ENCODE assay signal across 24 cellular contexts in genomic region chr14:24253936-24254335, GRCh38.
"Had no signal": no experiment of that assay in that cellular context is flagged by ENCODE, and none has a peak within 500 bp of the region (broad histone marks: within the 10 kb centered on the region; RNA-seq: fewer than 3 reads in every experiment).

No MANE protein-coding gene starts in this region.

- H3K4me1 Mint-ChIP-seq: immature natural killer cell; memory B cell; natural killer cell; stimulated activated memory B cell treated with anti-CD40 and anti-IgM and Interleukin-4, amounts not matched to agents 10 μg/mL and 1 μg/mL and 100 μg/mL, for 72 hours had no signal

- H3K27ac ChIP-seq: dorsolateral prefrontal cortex, esophagus squamous epithelium, neutrophil, pancreas, right atrium auricular region, sigmoid colon, thoracic aorta, tibial nerve, upper lobe of right lung, uterus had no signal

- H3K27ac Mint-ChIP-seq: effector memory CD8-positive, alpha-beta T cell; immature natural killer cell; memory B cell; natural killer cell; progenitor cell of endocrine pancreas; stimulated activated memory B cell treated with anti-CD40 and anti-IgM and Interleukin-4, amounts not matched to agents 10 μg/mL and 1 μg/mL and 100 μg/mL, for 72 hours had no signal

- ATAC-seq: effector memory CD8-positive, alpha-beta T cell; natural killer cell; pancreas; stimulated activated memory B cell treated with anti-CD40 and anti-IgM and Interleukin-4, amounts not matched to agents 10 μg/mL and 1 μg/mL and 100 μg/mL, for 72 hours; stimulated activated naive CD8-positive, alpha-beta T cell treated with anti-CD3 and anti-CD28 coated beads, Interleukin-15, Interleukin-2, amounts not matched to agents 100 U/mL and 50 U/mL, for 24 hours; upper lobe of right lung had no signal

- H3K9me3 Mint-ChIP-seq: effector memory CD8-positive, alpha-beta T cell; immature natural killer cell; memory B cell; natural killer cell; stimulated activated memory B cell treated with anti-CD40 and anti-IgM and Interleukin-4, amounts not matched to agents 10 μg/mL and 1 μg/mL and 100 μg/mL, for 72 hours had no signal

- H3K4me3 Mint-ChIP-seq: effector memory CD8-positive, alpha-beta T cell; immature natural killer cell; memory B cell; natural killer cell; stimulated activated memory B cell treated with anti-CD40 and anti-IgM and Interleukin-4, amounts not matched to agents 10 μg/mL and 1 μg/mL and 100 μg/mL, for 72 hours had no signal

- H3K4me1 ChIP-seq: pancreas, right atrium auricular region, sigmoid colon, uterus had no signal

- H3K4me3 ChIP-seq: dorsolateral prefrontal cortex, esophagus squamous epithelium, lung, pancreas, right atrium auricular region, sigmoid colon, thoracic aorta, tibial nerve, upper lobe of right lung, uterus had no signal

- DNase-seq: cerebellar nuclear complex; dorsolateral prefrontal cortex; effector memory CD8-positive, alpha-beta T cell; erythroblast; esophagus squamous epithelium; foreskin melanocyte; hypothalamus; immature natural killer cell; natural killer cell; sigmoid colon; stimulated activated CD4-positive, alpha-beta T cell treated with anti-CD3 and anti-CD28 coated beads, Interleukin-4, amount 100 ng/mL, for 4 hours; stimulated activated naive CD8-positive, alpha-beta T cell treated with anti-CD3 and anti-CD28 coated beads, Interleukin-15, Interleukin-2, amounts not matched to agents 100 U/mL and 50 U/mL, for 24 hours; substantia nigra; uterus had no signal

- H3K9me3 ChIP-seq: esophagus squamous epithelium, neutrophil, pancreas, right atrium auricular region, sigmoid colon, thoracic aorta, tibial nerve, upper lobe of right lung, uterus had no signal

- H3K36me3 ChIP-seq: pancreas, right atrium auricular region, sigmoid colon, thoracic aorta, uterus had no signal

- H3K27me3 ChIP-seq: dorsolateral prefrontal cortex, esophagus squamous epithelium, neutrophil, pancreas, right atrium auricular region, sigmoid colon, tibial nerve, upper lobe of right lung, uterus had no signal

- H3K36me3 Mint-ChIP-seq: natural killer cell had no signal

- H3K27me3 Mint-ChIP-seq: effector memory CD8-positive, alpha-beta T cell; memory B cell; progenitor cell of endocrine pancreas; stimulated activated memory B cell treated with anti-CD40 and anti-IgM and Interleukin-4, amounts not matched to agents 10 μg/mL and 1 μg/mL and 100 μg/mL, for 72 hours had no signal
